Comparison of ENCODE assay signal across 11 cellular contexts in the genomic region with DNA sequence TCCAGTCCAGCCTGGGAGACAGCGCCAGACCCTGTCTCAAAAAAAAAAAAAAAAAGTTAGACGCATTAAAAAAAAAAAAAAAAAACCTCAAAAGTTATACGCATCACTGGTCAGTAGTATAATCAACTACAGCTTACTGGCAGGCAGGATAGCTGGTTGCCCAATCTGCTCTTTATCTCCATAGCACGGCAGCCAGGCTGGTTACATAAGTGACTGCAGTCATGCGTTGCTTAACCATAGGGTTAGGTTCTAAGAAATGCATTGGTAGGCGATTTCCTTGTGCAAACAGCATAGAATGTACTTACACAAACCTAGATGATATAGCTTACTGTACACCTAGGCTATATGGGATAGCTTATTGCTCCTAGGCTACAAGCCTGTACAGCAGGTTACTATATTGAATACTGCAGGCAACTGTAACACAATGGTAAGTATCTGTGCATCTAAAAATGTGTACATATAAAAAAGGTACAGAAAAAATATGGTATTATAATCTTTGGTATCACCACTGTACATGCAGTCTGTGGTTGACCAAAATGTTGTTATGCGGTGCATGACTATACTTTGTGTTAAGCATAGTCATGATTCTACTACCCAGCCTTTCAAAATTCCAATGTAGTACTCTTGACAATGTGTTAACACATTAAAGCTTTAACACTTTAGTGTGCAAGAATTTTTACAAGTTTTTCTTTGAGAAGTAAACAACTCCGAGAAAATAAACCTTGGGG. TPM values are rescaled to one million over a fixed set of nuclear protein-coding genes. Genes with fewer than 3 reads are reported as not detected.
A peak's percentile ranks its signal among the peaks of the same experiment; 100 is the strongest.
DNase-seq lines count a peak whose midpoint lies in the region; ATAC-seq and TF ChIP-seq lines count a peak whose summit lies in the region.
"Had no signal": no experiment of that assay in that cellular context is flagged by ENCODE, and none has a peak within 500 bp of the region (broad histone marks: within the 10 kb centered on the region; RNA-seq: fewer than 3 reads in every experiment).

No MANE protein-coding gene starts in this region.

- H4K20me1 ChIP-seq in fibroblast of lung (ENCODE audit: control insufficient read depth, extremely low read depth, insufficient read depth, low read length): no peaks in the 10 kb centered on the region

- no peak overlapping the region for H3K23ac ChIP-seq in trophoblast cell (ENCODE audit: low read length)

- H2AFZ ChIP-seq in fibroblast of lung (ENCODE audit: low read length): no peak overlapping the region
- H2AFZ ChIP-seq in trophoblast cell (ENCODE audit: insufficient read depth, low read length, poor library complexity): no peak overlapping the region

- H3K4me2 ChIP-seq in fibroblast of lung (ENCODE audit: extremely low read depth, insufficient read depth, low read length): no peak overlapping the region
- no peak overlapping the region for H3K4me2 ChIP-seq in trophoblast cell (ENCODE audit: low read length)

- H3K27me3 ChIP-seq in fibroblast of lung (ENCODE audit: control insufficient read depth, insufficient read depth, low read length) (no peaks in the 10 kb centered on the region), trophoblast cell (ENCODE audit: insufficient read depth, low read length) (no peaks in the 10 kb centered on the region)
- H3K27me3 ChIP-seq: spleen had no signal

- no peak for TF ChIP-seq CTCF in fibroblast of lung (conservative IDR thresholded peaks at IDR 0.05 in 1 of 2, IDR thresholded peaks at IDR 0.05 in 1 of 2; ENCODE audit: low read depth in 1 of 2, low read length in 2 of 2)

- no peak overlapping the region for H3K4ac ChIP-seq in trophoblast cell (ENCODE audit: low read depth, low read length)

- no peak overlapping the region for H2BK12ac ChIP-seq in trophoblast cell (ENCODE audit: low read length)

- H3K9me3 ChIP-seq in fibroblast of lung (ENCODE audit: control insufficient read depth, insufficient read depth, low read depth, low read length) (no peaks in the 10 kb centered on the region), trophoblast cell (ENCODE audit: insufficient read depth, low read depth, low read length) (no peaks in the 10 kb centered on the region)
- H3K9me3 ChIP-seq: spleen had no signal

- H3K4me3 ChIP-seq in fibroblast of lung (replicated peaks in 1 of 4; ENCODE audit: control extremely low read depth in 1 of 4, insufficient read depth in 1 of 4, low read depth in 3 of 4, low read length in 4 of 4): no peak overlapping the region
- no peak overlapping the region for H3K4me3 ChIP-seq in trophoblast cell (ENCODE audit: low read depth, low read length)
- H3K4me3 ChIP-seq: spleen had no signal

- H3K4me1 ChIP-seq in fibroblast of lung (ENCODE audit: control insufficient read depth, extremely low read depth, insufficient read depth, low read length): no peaks in the 10 kb centered on the region
- no peaks in the 10 kb centered on the region for H3K4me1 ChIP-seq in trophoblast cell (ENCODE audit: control insufficient read depth in 1 of 2, insufficient read depth in 2 of 2, low read length in 2 of 2)

- H3K79me2 ChIP-seq in fibroblast of lung (ENCODE audit: control insufficient read depth, insufficient read depth, low read length) (no peaks in the 10 kb centered on the region), trophoblast cell (ENCODE audit: control insufficient read depth, insufficient read depth, low read length, poor library complexity) (no peaks in the 10 kb centered on the region)

- ATAC-seq in GM19452 (IDR thresholded peaks at IDR 0.05; ENCODE audit: unreplicated experiment): no peak
- no peak for ATAC-seq in GM21526 (IDR thresholded peaks at IDR 0.05; ENCODE audit: low FRiP score, unreplicated experiment)
- ATAC-seq: stimulated activated naive B cell treated with anti-CD40 and anti-IgM and Interleukin-4, amounts not matched to agents 10 μg/mL and 1 μg/mL and 100 μg/mL, for 72 hours had no signal

- H4K91ac ChIP-seq in trophoblast cell (ENCODE audit: low read depth, low read length): no peak overlapping the region

- no peak overlapping the region for H4K12ac ChIP-seq in trophoblast cell (ENCODE audit: low read depth, low read length)

- peak; percentile 75 for DNase-seq in H4 (ENCODE audit: low spot score)
- peak; percentile 95 for DNase-seq in OCI-M1 (lab: John Stamatoyannopoulos, UW)
- DNase-seq in fibroblast of lung (ENCODE audit: low read depth in 2 of 2): peak; percentile 61 to 75
- DNase-seq in trophoblast cell: peak; percentile 82 to 89
- no peak for DNase-seq in pons (ENCODE audit: low spot score)
- DNase-seq in NCI-H774 (lab: John Stamatoyannopoulos, UW): no peak
- DNase-seq: midbrain; spleen; stimulated activated naive B cell treated with anti-CD40 and anti-IgM and Interleukin-4, amounts not matched to agents 10 μg/mL and 1 μg/mL and 100 μg/mL, for 72 hours had no signal

- H2AK5ac ChIP-seq in trophoblast cell (ENCODE audit: low read length): no peak overlapping the region

- H3K36me3 ChIP-seq in fibroblast of lung (ENCODE audit: control insufficient read depth, insufficient read depth, low read length): no peaks in the 10 kb centered on the region
- H3K36me3 ChIP-seq in trophoblast cell (ENCODE audit: control insufficient read depth in 1 of 2, insufficient read depth in 2 of 2, low read length in 2 of 2): peaks cover 1% of the 10 kb centered on the region in 2 experiments

- no peak overlapping the region for H2BK5ac ChIP-seq in trophoblast cell (ENCODE audit: low read depth, low read length, poor library complexity)

- no peak overlapping the region for H2BK120ac ChIP-seq in trophoblast cell (ENCODE audit: insufficient read depth, low read length, poor library complexity)

- H4K8ac ChIP-seq in trophoblast cell (ENCODE audit: low read depth, low read length): no peak overlapping the region

- no peaks in the 10 kb centered on the region for H3K79me1 ChIP-seq in trophoblast cell (ENCODE audit: low read length)

- H3K9ac ChIP-seq in fibroblast of lung (ENCODE audit: insufficient read depth, low read length) (no peak overlapping the region), trophoblast cell (ENCODE audit: low read length) (no peak overlapping the region)

- H3K27ac ChIP-seq in fibroblast of lung (ENCODE audit: insufficient read depth, low read length) (no peak overlapping the region), trophoblast cell (ENCODE audit: low read depth, low read length) (no peak overlapping the region)

- no CpG with 5 or more reads among the region's 8 CpGs for WGBS in trophoblast cell (ENCODE audit: extremely low coverage, insufficient coverage, insufficient read length)

- H3K18ac ChIP-seq in trophoblast cell (ENCODE audit: low read length): no peak overlapping the region

- no peak overlapping the region for H3K14ac ChIP-seq in trophoblast cell (ENCODE audit: low read length)

RNA-seq across cellular contexts. Expression of gene L2HGDH, which starts 8.1 kb away (rescaled TPM):
- 4.4 and 6.5 TPM in 2 replicates for total RNA-seq in H4 (2014; rRNA removed; shearing (Covaris generic))
- total RNA-seq in fibroblast of lung: 3.1 and 3.8 TPM in 2 replicates
- 3.0 and 3.9 TPM in 2 replicates for polyA plus RNA-seq in fibroblast of lung
- 3.4 and 4.1 TPM in 2 replicates for polyA plus RNA-seq in fibroblast of lung (2012)
- polyA minus RNA-seq in fibroblast of lung (ENCODE audit: low replicate concordance): 0.89 and 3.4 TPM in 2 replicates
- 5.9 and 6.0 TPM in 2 replicates for polyA plus RNA-seq in trophoblast cell (2013)

RNA-seq across cellular contexts. Expression of gene DMAC2L, which starts 8.2 kb away (rescaled TPM):
- 7.7 and 8.5 TPM in 2 replicates for total RNA-seq in H4 (2014; rRNA removed; shearing (Covaris generic))
- 3.1 and 4.8 TPM in 2 replicates for total RNA-seq in fibroblast of lung
- polyA plus RNA-seq in fibroblast of lung: 12.9 and 17.6 TPM in 2 replicates
- 10.7 and 12.4 TPM in 2 replicates for polyA plus RNA-seq in fibroblast of lung (2012)
- 0.48 and 1.3 TPM in 2 replicates for polyA minus RNA-seq in fibroblast of lung (ENCODE audit: low replicate concordance)
- 5.2 and 6.2 TPM in 2 replicates for polyA plus RNA-seq in trophoblast cell (2013)

Comparison
In these comparisons a context has a peak if more than half of its experiments do, and no peak if none do; other contexts are left out.
1. DNase-seq: peak in H4 (single experiment), OCI-M1 (single experiment), fibroblast of lung (2 of 2) and trophoblast cell (2 of 2); none in pons (single experiment) and NCI-H774 (single experiment).